Comparison of ENCODE assay signal across 1 cellular context in genomic region chr12:132710422-132711168, GRCh38.
A peak's percentile ranks its signal among the peaks of the same experiment; 100 is the strongest.
TF ChIP-seq lines count a peak whose summit lies in the region.

Gene PGAM5, plus strand, starts transcription at chr12:132710842. Its CDS starts 35 bp downstream, at chr12:132710877.

TF ChIP-seq in HepG2, 621 proteins besides CTCF, POLR2A, EP300 and RAD21 (continued from another document and continues in another):
- no peak for TF ChIP-seq MLX (CRISPR knock-in tag; IDR thresholded peaks at IDR 0.05)
- peak; percentile 68; the same call in 1 of the 2 replicates for TF ChIP-seq IRF2 (CRISPR knock-in tag; IDR thresholded peaks at IDR 0.05)
- TF ChIP-seq, protein P1, sequence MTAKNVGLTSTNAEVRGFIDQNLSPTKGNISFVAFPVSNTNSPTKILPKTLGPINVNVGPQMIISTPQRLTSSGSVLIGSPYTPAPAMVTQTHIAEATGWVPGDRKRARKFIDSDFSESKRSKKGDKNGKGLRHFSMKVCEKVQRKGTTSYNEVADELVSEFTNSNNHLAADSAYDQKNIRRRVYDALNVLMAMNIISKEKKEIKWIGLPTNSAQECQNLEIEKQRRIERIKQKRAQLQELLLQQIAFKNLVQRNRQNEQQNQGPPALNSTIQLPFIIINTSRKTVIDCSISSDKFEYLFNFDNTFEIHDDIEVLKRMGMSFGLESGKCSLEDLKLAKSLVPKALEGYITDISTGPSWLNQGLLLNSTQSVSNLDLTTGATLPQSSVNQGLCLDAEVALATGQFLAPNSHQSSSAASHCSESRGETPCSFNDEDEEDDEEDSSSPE (CRISPR knock-in tag; IDR thresholded peaks at IDR 0.05): peak; percentile 88
- TF ChIP-seq JUND (CRISPR knock-in tag; IDR thresholded peaks at IDR 0.05): no peak
- TF ChIP-seq HDAC2 (CRISPR knock-in tag; IDR thresholded peaks at IDR 0.05): peak; percentile 91
- TF ChIP-seq ZBTB38 (CRISPR knock-in tag; IDR thresholded peaks at IDR 0.05): peak; percentile 84; the same call in 1 of the 2 replicates
- TF ChIP-seq ZSCAN9 (CRISPR knock-in tag; IDR thresholded peaks at IDR 0.05; ENCODE audit: borderline replicate concordance): peak; percentile 48; the same call in 1 of the 2 replicates
- peak; percentile 66 for TF ChIP-seq ZNF883 (CRISPR knock-in tag; IDR thresholded peaks at IDR 0.05; ENCODE audit: not compliant biosample characterization)
- peak; percentile 79; the same call in 1 of the 2 replicates for TF ChIP-seq ZSCAN5A (CRISPR knock-in tag; IDR thresholded peaks at IDR 0.05; ENCODE audit: borderline replicate concordance)
- TF ChIP-seq SMARCE1 (IDR thresholded peaks at IDR 0.05; ENCODE audit: borderline replicate concordance): no peak
- TF ChIP-seq, protein P2, sequence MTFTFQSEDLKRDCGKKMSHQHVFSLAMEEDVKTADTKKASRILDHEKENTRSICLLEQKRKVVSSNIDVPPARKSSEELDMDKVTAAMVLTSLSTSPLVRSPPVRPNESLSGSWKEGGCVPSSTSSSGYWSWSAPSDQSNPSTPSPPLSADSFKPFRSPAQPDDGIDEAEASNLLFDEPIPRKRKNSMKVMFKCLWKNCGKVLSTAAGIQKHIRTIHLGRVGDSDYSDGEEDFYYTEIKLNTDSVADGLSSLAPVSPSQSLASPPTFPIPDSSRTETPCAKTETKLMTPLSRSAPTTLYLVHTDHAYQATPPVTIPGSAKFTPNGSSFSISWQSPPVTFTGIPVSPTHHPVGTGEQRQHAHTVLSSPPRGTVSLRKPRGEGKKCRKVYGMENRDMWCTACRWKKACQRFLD (CRISPR knock-in tag; IDR thresholded peaks at IDR 0.05; ENCODE audit: borderline replicate concordance): peak; percentile 68
- TF ChIP-seq ESRRA (CRISPR knock-in tag; IDR thresholded peaks at IDR 0.05; ENCODE audit: low read depth): 0 out of 2 replicates have a peak, but pooled peaks have one; percentile 25
- TF ChIP-seq TBL1XR1 (IDR thresholded peaks at IDR 0.05; ENCODE audit: borderline replicate concordance, low read length, partially characterized antibody): no peak
- TF ChIP-seq RELA (CRISPR knock-in tag; IDR thresholded peaks at IDR 0.05): peak; percentile 70; the same call in 1 of the 2 replicates
- TF ChIP-seq, protein P3, sequence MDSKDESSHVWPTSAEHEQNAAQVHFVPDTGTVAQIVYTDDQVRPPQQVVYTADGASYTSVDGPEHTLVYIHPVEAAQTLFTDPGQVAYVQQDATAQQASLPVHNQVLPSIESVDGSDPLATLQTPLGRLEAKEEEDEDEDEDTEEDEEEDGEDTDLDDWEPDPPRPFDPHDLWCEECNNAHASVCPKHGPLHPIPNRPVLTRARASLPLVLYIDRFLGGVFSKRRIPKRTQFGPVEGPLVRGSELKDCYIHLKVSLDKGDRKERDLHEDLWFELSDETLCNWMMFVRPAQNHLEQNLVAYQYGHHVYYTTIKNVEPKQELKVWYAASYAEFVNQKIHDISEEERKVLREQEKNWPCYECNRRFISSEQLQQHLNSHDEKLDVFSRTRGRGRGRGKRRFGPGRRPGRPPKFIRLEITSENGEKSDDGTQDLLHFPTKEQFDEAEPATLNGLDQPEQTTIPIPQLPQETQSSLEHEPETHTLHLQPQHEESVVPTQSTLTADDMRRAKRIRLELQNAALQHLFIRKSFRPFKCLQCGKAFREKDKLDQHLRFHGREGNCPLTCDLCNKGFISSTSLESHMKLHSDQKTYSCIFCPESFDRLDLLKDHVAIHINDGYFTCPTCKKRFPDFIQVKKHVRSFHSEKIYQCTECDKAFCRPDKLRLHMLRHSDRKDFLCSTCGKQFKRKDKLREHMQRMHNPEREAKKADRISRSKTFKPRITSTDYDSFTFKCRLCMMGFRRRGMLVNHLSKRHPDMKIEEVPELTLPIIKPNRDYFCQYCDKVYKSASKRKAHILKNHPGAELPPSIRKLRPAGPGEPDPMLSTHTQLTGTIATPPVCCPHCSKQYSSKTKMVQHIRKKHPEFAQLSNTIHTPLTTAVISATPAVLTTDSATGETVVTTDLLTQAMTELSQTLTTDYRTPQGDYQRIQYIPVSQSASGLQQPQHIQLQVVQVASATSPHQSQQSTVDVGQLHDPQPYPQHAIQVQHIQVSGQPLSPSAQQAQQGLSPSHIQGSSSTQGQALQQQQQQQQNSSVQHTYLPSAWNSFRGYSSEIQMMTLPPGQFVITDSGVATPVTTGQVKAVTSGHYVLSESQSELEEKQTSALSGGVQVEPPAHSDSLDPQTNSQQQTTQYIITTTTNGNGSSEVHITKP (CRISPR knock-in tag; IDR thresholded peaks at IDR 0.05; ENCODE audit: low read depth): no peak
- TF ChIP-seq ZNF484 (CRISPR knock-in tag; IDR thresholded peaks at IDR 0.05; ENCODE audit: borderline replicate concordance, low read depth): no peak
- peak; percentile 80 for TF ChIP-seq ZNF547 (CRISPR knock-in tag; IDR thresholded peaks at IDR 0.05)
- peak; percentile 73; the same call in 1 of the 2 replicates for TF ChIP-seq TSC22D2 (CRISPR knock-in tag; IDR thresholded peaks at IDR 0.05; ENCODE audit: borderline replicate concordance)
- peak; percentile 73 for TF ChIP-seq ZNF766 (CRISPR knock-in tag; IDR thresholded peaks at IDR 0.05; ENCODE audit: borderline replicate concordance)
- TF ChIP-seq ZNF382 (CRISPR knock-in tag; IDR thresholded peaks at IDR 0.05; ENCODE audit: borderline replicate concordance): no peak
- TF ChIP-seq MEIS2 (CRISPR knock-in tag; IDR thresholded peaks at IDR 0.05): peak; percentile 53; the same call in 1 of the 2 replicates
- 0 out of 2 replicates have a peak, but pooled peaks have one; percentile 47 for TF ChIP-seq MIER3 (CRISPR knock-in tag; IDR thresholded peaks at IDR 0.05; ENCODE audit: borderline replicate concordance)
- peak; percentile 97 for TF ChIP-seq KDM2A (CRISPR knock-in tag; IDR thresholded peaks at IDR 0.05; ENCODE audit: borderline replicate concordance, low read depth)
- TF ChIP-seq ZNF660 (CRISPR knock-in tag; IDR thresholded peaks at IDR 0.05; ENCODE audit: borderline replicate concordance, low read depth): no peak
- peak; percentile 86 for TF ChIP-seq ZBTB7B (CRISPR knock-in tag; IDR thresholded peaks at IDR 0.05)
- TF ChIP-seq, protein P4, sequence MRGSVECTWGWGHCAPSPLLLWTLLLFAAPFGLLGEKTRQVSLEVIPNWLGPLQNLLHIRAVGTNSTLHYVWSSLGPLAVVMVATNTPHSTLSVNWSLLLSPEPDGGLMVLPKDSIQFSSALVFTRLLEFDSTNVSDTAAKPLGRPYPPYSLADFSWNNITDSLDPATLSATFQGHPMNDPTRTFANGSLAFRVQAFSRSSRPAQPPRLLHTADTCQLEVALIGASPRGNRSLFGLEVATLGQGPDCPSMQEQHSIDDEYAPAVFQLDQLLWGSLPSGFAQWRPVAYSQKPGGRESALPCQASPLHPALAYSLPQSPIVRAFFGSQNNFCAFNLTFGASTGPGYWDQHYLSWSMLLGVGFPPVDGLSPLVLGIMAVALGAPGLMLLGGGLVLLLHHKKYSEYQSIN (CRISPR knock-in tag; IDR thresholded peaks at IDR 0.05; ENCODE audit: borderline replicate concordance): no peak
- peak; percentile 92 for TF ChIP-seq ZNF639 (CRISPR knock-in tag; conservative IDR thresholded peaks at IDR 0.05)
- no peak for TF ChIP-seq HNF1A (IDR thresholded peaks at IDR 0.05; ENCODE audit: low read depth)
- 0 out of 2 replicates have a peak, but pooled peaks have one; percentile 5 for TF ChIP-seq HNF1A (CRISPR knock-in tag; IDR thresholded peaks at IDR 0.05; ENCODE audit: borderline replicate concordance)
- peak; percentile 64 for TF ChIP-seq TAF1 (CRISPR knock-in tag; IDR thresholded peaks at IDR 0.05)
- TF ChIP-seq ZNF75D (CRISPR knock-in tag; IDR thresholded peaks at IDR 0.05; ENCODE audit: borderline replicate concordance): no peak
- no peak for TF ChIP-seq ZNF337 (CRISPR knock-in tag; IDR thresholded peaks at IDR 0.05; ENCODE audit: borderline replicate concordance, low read depth)
- peak; percentile 87; the same call in 1 of the 2 replicates for TF ChIP-seq ZHX1 (CRISPR knock-in tag; IDR thresholded peaks at IDR 0.05; ENCODE audit: low read depth)
- no peak for TF ChIP-seq XBP1 (CRISPR knock-in tag; IDR thresholded peaks at IDR 0.05)
- 0 out of 2 replicates have a peak, but pooled peaks have one; percentile 66 for TF ChIP-seq ZNF589 (CRISPR knock-in tag; conservative IDR thresholded peaks at IDR 0.05)
- peak; percentile 68; the same call in 1 of the 2 replicates for TF ChIP-seq ZNF790 (CRISPR knock-in tag; IDR thresholded peaks at IDR 0.05; ENCODE audit: borderline replicate concordance)
- TF ChIP-seq ZNF709 (CRISPR knock-in tag; IDR thresholded peaks at IDR 0.05): peak; percentile 81
- 0 out of 2 replicates have a peak, but pooled peaks have one; percentile 54 for TF ChIP-seq ZNF225 (CRISPR knock-in tag; IDR thresholded peaks at IDR 0.05)
- TF ChIP-seq ZBTB46 (CRISPR knock-in tag; IDR thresholded peaks at IDR 0.05; ENCODE audit: borderline replicate concordance): no peak
- TF ChIP-seq ZC3H13 (CRISPR knock-in tag; IDR thresholded peaks at IDR 0.05): peak; percentile 81; the same call in 1 of the 2 replicates
- TF ChIP-seq FOXO1 (CRISPR knock-in tag; IDR thresholded peaks at IDR 0.05): no peak
